In the genomic region with DNA sequence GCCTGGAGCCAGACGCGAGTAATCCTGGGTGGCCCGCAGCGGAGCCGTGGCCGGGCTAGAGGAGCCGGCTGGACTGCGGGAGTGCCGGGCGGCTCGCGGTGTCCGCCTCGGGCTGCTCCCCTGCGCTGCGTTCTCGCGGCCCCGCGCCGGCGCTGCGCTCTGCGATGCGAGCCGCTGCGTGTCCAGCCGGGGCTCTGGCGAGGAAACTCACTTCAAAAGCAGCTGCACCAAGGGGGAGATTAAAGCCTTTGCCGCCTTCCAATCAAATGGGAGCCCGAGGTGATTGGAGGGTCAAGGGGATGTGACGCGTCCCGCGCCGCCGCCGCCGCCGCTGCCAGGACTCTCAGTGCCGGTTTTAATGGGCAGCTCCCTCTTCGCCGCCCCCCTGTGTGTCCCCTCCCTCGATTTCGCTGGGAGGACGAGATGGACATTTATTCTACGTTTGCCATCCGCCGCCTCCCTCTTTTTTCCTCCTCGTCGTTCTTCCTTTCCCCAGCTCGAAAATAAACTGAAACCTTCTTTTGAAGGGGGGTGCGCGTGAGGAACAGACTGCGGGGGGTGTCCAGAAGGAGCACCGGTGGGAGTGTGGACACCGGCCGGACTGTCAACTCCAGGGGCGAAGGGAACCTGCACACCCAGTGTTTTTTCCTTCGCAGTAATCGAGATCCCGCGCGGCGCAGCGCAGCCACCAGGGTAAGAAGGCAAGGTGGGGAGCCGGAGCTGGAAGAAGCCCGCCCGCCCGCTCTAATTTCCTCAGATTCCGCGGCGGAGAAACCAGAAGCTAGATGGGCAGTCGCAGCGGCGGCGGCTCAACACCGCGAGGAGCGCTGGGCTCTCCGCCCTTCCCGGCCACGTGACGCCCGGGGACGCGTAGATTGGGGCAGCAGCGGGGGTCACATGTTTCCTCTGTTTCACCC, we compare ENCODE assay signal across 8 cellular contexts. TPM values are rescaled to one million over a fixed set of nuclear protein-coding genes. Genes with fewer than 3 reads are reported as not detected.
DNase-seq lines count a peak whose midpoint lies in the region; ATAC-seq, FAIRE-seq and TF ChIP-seq lines count a peak whose summit lies in the region.

A gene with protein sequence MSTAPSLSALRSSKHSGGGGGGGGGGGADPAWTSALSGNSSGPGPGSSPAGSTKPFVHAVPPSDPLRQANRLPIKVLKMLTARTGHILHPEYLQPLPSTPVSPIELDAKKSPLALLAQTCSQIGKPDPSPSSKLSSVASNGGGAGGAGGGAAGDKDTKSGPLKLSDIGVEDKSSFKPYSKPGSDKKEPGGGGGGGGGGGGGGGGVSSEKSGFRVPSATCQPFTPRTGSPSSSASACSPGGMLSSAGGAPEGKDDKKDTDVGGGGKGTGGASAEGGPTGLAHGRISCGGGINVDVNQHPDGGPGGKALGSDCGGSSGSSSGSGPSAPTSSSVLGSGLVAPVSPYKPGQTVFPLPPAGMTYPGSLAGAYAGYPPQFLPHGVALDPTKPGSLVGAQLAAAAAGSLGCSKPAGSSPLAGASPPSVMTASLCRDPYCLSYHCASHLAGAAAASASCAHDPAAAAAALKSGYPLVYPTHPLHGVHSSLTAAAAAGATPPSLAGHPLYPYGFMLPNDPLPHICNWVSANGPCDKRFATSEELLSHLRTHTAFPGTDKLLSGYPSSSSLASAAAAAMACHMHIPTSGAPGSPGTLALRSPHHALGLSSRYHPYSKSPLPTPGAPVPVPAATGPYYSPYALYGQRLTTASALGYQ (minus strand): TSS at position 196 of the 917 bp plus-strand sequence. CDS start 345 bp downstream, outside the sequence.

- H2AFZ ChIP-seq in astrocyte (ENCODE audit: low read depth, low read length): peak within 1 kb of the TSS; percentile 96

- H3K9ac ChIP-seq in HUES6 (ENCODE audit: low read length) (peak within 1 kb of the TSS; percentile 94), NT2/D1 (ENCODE audit: insufficient read length, low read depth) (peak within 1 kb of the TSS; percentile 67), astrocyte (ENCODE audit: low read length) (peak within 1 kb of the TSS; percentile 93)

- H3K27me3 ChIP-seq in HUES6 (ENCODE audit: control insufficient read depth, insufficient read depth, low read length): peaks cover 92% of the 10 kb centered on the region
- H3K27me3 ChIP-seq in NT2/D1 (ENCODE audit: insufficient read depth, insufficient read length): peaks cover 88% of the 10 kb centered on the region
- H3K27me3 ChIP-seq in astrocyte (ENCODE audit: insufficient read depth, low read length): peaks cover 28% of the 10 kb centered on the region
- H3K27me3 ChIP-seq in left ventricle myocardium inferior (ENCODE audit: low read depth): peaks cover 10% of the 10 kb centered on the region
- no peaks in the 10 kb centered on the region for H3K27me3 ChIP-seq in pancreas

- intact Hi-C loops in left ventricle myocardium inferior (cut with micrococcal nuclease): loop anchor here (10.0 kb wide), 1 partner anchor 513 kb away; no protein-coding TSS in a partner anchor
- intact Hi-C loops in pancreas (cut with DNase I): loop anchor here in 1 of 3 donors (10.0 kb wide), 2 partner anchors 373 to 523 kb away; no protein-coding TSS in a partner anchor

- peaks cover 6% of the 10 kb centered on the region for H3K9me3 Mint-ChIP-seq in astrocyte (ENCODE audit: unreplicated experiment)

- FAIRE-seq in astrocyte (lab: Jason Lieb, UNC): peak; percentile 23
- peak; percentile 92 for FAIRE-seq in pancreas (lab: Jason Lieb, UNC)

- H3K4me1 Mint-ChIP-seq in astrocyte (ENCODE audit: low read depth, unreplicated experiment): peaks cover 5% of the 10 kb centered on the region

- peaks cover 37% of the 10 kb centered on the region for H3K27me3 Mint-ChIP-seq in astrocyte (ENCODE audit: low read depth, unreplicated experiment)

- H4K20me1 ChIP-seq in astrocyte (ENCODE audit: insufficient read depth, low read length): peaks cover 34% of the 10 kb centered on the region

- ATAC-seq in GM21367 (IDR thresholded peaks at IDR 0.05; ENCODE audit: unreplicated experiment) (peak; percentile 71), pancreas (peak; percentile 54 to 75 (median 62)), HG03095 (IDR thresholded peaks at IDR 0.05; ENCODE audit: unreplicated experiment) (no peak)

- peaks cover 44% of the 10 kb centered on the region for H3K4me1 ChIP-seq in HUES6 (ENCODE audit: control insufficient read depth, insufficient read depth, low read length)
- H3K4me1 ChIP-seq in NT2/D1 (ENCODE audit: insufficient read depth, insufficient read length): peaks cover 2% of the 10 kb centered on the region
- peaks cover 23% of the 10 kb centered on the region for H3K4me1 ChIP-seq in astrocyte (ENCODE audit: insufficient read depth, low read length)
- H3K4me1 ChIP-seq in left ventricle myocardium inferior: peaks cover 76% of the 10 kb centered on the region
- no peaks in the 10 kb centered on the region for H3K4me1 ChIP-seq in pancreas

- peak within 1 kb of the TSS; percentile 96 for H3K4me3 Mint-ChIP-seq in astrocyte (ENCODE audit: unreplicated experiment)

- peaks cover 40% of the 10 kb centered on the region for H3K79me2 ChIP-seq in astrocyte (ENCODE audit: insufficient read depth, low read length)

- peak within 1 kb of the TSS; percentile 100 for H3K4me2 ChIP-seq in astrocyte (ENCODE audit: low read length)

- peak within 1 kb of the TSS; percentile 78 for H3K4me3 ChIP-seq in HUES6 (ENCODE audit: low read depth, low read length)
- peak within 1 kb of the TSS; percentile 50 for H3K4me3 ChIP-seq in NT2/D1 (ENCODE audit: insufficient read length, low read depth)
- H3K4me3 ChIP-seq in astrocyte (ENCODE audit: insufficient read depth, low read depth, low read length): peak within 1 kb of the TSS; percentile 89
- peak within 1 kb of the TSS; percentile 93 for H3K4me3 ChIP-seq in left ventricle myocardium inferior
- peak within 1 kb of the TSS; percentile 91 to 98 (median 94) for H3K4me3 ChIP-seq in pancreas

- TF ChIP-seq CTCF in astrocyte (IDR thresholded peaks at IDR 0.05; ENCODE audit: insufficient read depth, low read depth, low read length) (no peak), left ventricle myocardium inferior (IDR thresholded peaks at IDR 0.05; ENCODE audit: borderline replicate concordance) (peak; percentile 54), pancreas (IDR thresholded peaks at IDR 0.05) (peak in 1 of 4 donors; percentile 9)

- DNase-seq in DMS 273 treated with DMSO at 0.1 percent for 48 hours (lab: John Stamatoyannopoulos, UW): peak; percentile 86
- peak; percentile 80 for DNase-seq in NT2/D1 (ENCODE audit: low read depth, low spot score)
- peak; percentile 96 for DNase-seq in astrocyte (ENCODE audit: low read depth)
- peak; percentile 97 for DNase-seq in left ventricle myocardium inferior
- DNase-seq in pancreas: peak; percentile 94 to 99 (median 98)

- no peaks in the 10 kb centered on the region for H3K9me3 ChIP-seq in HUES6 (ENCODE audit: control insufficient read depth, insufficient read depth, low read depth, low read length)
- no peaks in the 10 kb centered on the region for H3K9me3 ChIP-seq in NT2/D1 (ENCODE audit: insufficient read depth, low read length)
- H3K9me3 ChIP-seq in astrocyte (ENCODE audit: insufficient read depth, low read depth, low read length): no peaks in the 10 kb centered on the region
- no peaks in the 10 kb centered on the region for H3K9me3 ChIP-seq in left ventricle myocardium inferior (replicated peaks)
- H3K9me3 ChIP-seq in pancreas: no peaks in the 10 kb centered on the region

- H3K36me3 ChIP-seq in HUES6 (ENCODE audit: control insufficient read depth, insufficient read depth, low read length) (no peaks in the 10 kb centered on the region), NT2/D1 (ENCODE audit: insufficient read depth, insufficient read length, low read length) (no peaks in the 10 kb centered on the region), astrocyte (ENCODE audit: insufficient read depth, low read length) (no peaks in the 10 kb centered on the region), left ventricle myocardium inferior (peaks cover 15% of the 10 kb centered on the region), pancreas (no peaks in the 10 kb centered on the region)

- H3K27ac ChIP-seq in HUES6 (ENCODE audit: low read depth, low read length): no peak within 1 kb of the TSS; the same call in 1 of the 2 replicates
- peak within 1 kb of the TSS; percentile 85 for H3K27ac ChIP-seq in astrocyte (ENCODE audit: low read depth, low read length)
- peak within 1 kb of the TSS; percentile 97 for H3K27ac ChIP-seq in left ventricle myocardium inferior (replicated peaks)
- H3K27ac ChIP-seq in pancreas: peak within 1 kb of the TSS; percentile 97 to 99 (median 98)

- H3K27ac Mint-ChIP-seq in astrocyte (ENCODE audit: unreplicated experiment): peak within 1 kb of the TSS; percentile 89

- peaks cover 4% of the 10 kb centered on the region for H3K36me3 Mint-ChIP-seq in astrocyte (ENCODE audit: low read depth, unreplicated experiment)

- WGBS in pancreas, 2 donors: 0% methylated on average over 87 to 88 of the region's 88 CpGs

RNA-seq across cellular contexts. Expression of the gene that starts here (rescaled TPM):
- total RNA-seq in astrocyte (11.1 and 11.9 TPM in 2 replicates), left ventricle myocardium inferior (5.9 TPM), pancreas (10 to 100 TPM; 18.3 to 41.2 (median 25.1) TPM)
- polyA plus RNA-seq in pancreas: 10 to 100 TPM; 13.8 to 22.3 TPM
